Comparison of ENCODE assay signal across 8 cellular contexts in the genomic region with DNA sequence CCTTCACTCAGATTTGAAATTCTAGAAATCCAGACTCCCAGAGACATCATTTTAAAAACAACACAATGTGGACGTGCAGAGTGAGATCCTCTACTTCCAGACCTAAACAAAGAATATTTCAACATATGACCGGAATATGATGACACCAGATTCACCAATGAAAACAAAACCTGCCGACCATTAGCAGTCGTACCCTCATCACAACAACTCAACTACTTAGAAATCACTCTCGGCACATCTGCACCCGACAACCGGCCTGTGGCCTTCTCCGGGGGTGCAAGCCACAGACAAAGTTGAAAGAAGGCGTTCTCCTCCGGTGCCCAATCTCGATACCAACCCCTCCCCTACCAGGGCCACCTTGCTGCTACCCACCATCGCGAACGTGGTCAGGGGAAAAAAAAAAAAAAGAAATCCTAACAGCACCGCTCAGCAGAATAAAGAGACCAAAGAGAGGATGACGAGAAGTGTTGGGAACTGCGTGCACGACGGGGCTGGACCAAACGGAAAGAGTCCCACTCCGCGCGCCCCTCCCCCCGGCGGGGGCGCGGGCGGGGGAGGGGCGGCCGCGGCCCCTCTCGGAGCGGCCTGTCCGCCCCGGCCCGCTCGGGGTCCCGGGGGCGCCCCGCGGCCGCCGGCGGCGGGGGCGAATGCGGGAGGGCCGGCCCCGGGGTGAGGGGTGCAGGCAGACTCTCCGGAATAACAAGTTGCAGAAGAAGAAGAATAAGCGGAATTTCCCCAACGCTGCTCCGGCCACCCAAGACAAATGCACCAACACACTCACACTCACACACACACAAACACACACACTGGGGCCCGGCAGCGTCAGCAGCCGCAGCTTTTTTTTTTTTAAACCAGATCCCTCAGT. TPM values are rescaled to one million over a fixed set of nuclear protein-coding genes. Genes with fewer than 3 reads are reported as not detected.
DNase-seq lines count a peak whose midpoint lies in the region; ATAC-seq, FAIRE-seq and TF ChIP-seq lines count a peak whose summit lies in the region.

No MANE protein-coding gene starts in this region.

- intact Hi-C loops in head of caudate nucleus (cut with DNase I) = no loop called here
- intact Hi-C loops in ovary (cut with DNase I) = loop anchor here in 1 of 4 donors (10.0 kb wide), 1 partner anchor 115 kb away; no protein-coding TSS in a partner anchor

- peak overlapping the region; percentile 50 for H3K4me3 ChIP-seq in ovary
- H3K4me3 ChIP-seq in upper lobe of left lung = peak overlapping the region; percentile 72 to 96 (median 94)

- peak in 1 of 2 donors; percentile 14 for ATAC-seq in upper lobe of left lung (ENCODE audit: low FRiP score in 2 of 2)

- H3K27me3 ChIP-seq in ovary = no peaks in the 10 kb centered on the region
- H3K27me3 ChIP-seq in upper lobe of left lung = no peaks in the 10 kb centered on the region

- no peak for TF ChIP-seq CTCF in ovary (IDR thresholded peaks at IDR 0.05)
- TF ChIP-seq CTCF in upper lobe of left lung (IDR thresholded peaks at IDR 0.05) = no peak

- TF ChIP-seq EP300 in ovary (IDR thresholded peaks at IDR 0.05) (no peak), upper lobe of left lung (IDR thresholded peaks at IDR 0.05) (no peak)

- H3K9me3 ChIP-seq in ovary (no peaks in the 10 kb centered on the region), upper lobe of left lung (no peaks in the 10 kb centered on the region)

- H3K27ac ChIP-seq in ovary (peak overlapping the region; percentile 93 to 96), upper lobe of left lung (peak overlapping the region; percentile 92 to 98 (median 93))

- no peak for DNase-seq in GM12891 (ENCODE audit: insufficient read length, low spot score)
- peak; percentile 14 for DNase-seq in HPDE6-E6E7 (ENCODE audit: extremely low spot score)
- peak; percentile 9 to 38 for DNase-seq in SHP77 (lab: John Stamatoyannopoulos, UW)
- peak; percentile 51 for DNase-seq in activated naive CD4-positive, alpha-beta T cell treated with anti-CD3 and anti-CD28 coated beads, Interleukin-2, amount 50 U/mL, for 16 hours
- DNase-seq in head of caudate nucleus = peak in 39 of 42 donors; percentile 21 to 76 (median 43)
- DNase-seq in ovary = peak; percentile 69 to 76 (median 70)
- peak; percentile 56 to 87 for DNase-seq in upper lobe of left lung
- no peak for DNase-seq in NCI-H1048 (lab: John Stamatoyannopoulos, UW)

- H3K4me1 ChIP-seq in ovary (ENCODE audit: insufficient read depth) (no peaks in the 10 kb centered on the region), upper lobe of left lung (peaks cover 36 to 51% (median 45%) of the 10 kb centered on the region in 4 donors)

- FAIRE-seq in GM12891 (lab: Jason Lieb, UNC) = peak; percentile 94

- TF ChIP-seq POLR2A in GM12891 (IDR thresholded peaks at IDR 0.05; ENCODE audit: low read depth, low read length) (no peak), ovary (IDR thresholded peaks at IDR 0.05) (peak; percentile 32), upper lobe of left lung (IDR thresholded peaks at IDR 0.05) (peak in 3 of 4 donors; percentile 4 to 30 (median 24))

- no peaks in the 10 kb centered on the region for H3K36me3 ChIP-seq in ovary
- no peaks in the 10 kb centered on the region for H3K36me3 ChIP-seq in upper lobe of left lung

- 0% methylated on average over 44 to 56 of the region's 56 CpGs for WGBS in ovary, 3 donors
- WGBS in upper lobe of left lung, 2 donors = 0 to 1% methylated on average over 48 to 55 of the region's 56 CpGs

TF ChIP-seq in GM12891, 5 proteins besides CTCF, POLR2A, EP300 and RAD21:
- TF ChIP-seq POU2F2 (IDR thresholded peaks at IDR 0.05; ENCODE audit: low read depth, low read length) = no peak
- no peak for TF ChIP-seq POLR2AphosphoS5 (IDR thresholded peaks at IDR 0.05; ENCODE audit: low read depth, low read length)
- TF ChIP-seq SPI1 (IDR thresholded peaks at IDR 0.05; ENCODE audit: low read depth, low read length) = no peak
- TF ChIP-seq TAF1 (IDR thresholded peaks at IDR 0.05; ENCODE audit: low read depth, low read length) = 0 out of 2 replicates have a peak, but pooled peaks have one; percentile 10
- TF ChIP-seq PAX5 (IDR thresholded peaks at IDR 0.05; ENCODE audit: insufficient read depth, low read length, severe bottlenecking) = no peak

RNA-seq across cellular contexts. Expression of a gene that starts 1.7 kb away (rescaled TPM):
- polyA plus RNA-seq in GM12891 (2012; ENCODE audit: low read depth, missing spikeins) = 23.7 TPM
- total RNA-seq in ovary = 10 to 100 TPM; 20.6 to 76.0 (median 60.7) TPM
- polyA plus RNA-seq in ovary = 10 to 100 TPM; 29.0 to 42.9 TPM
- 10 to 100 TPM; 21.1 to 99.5 (median 52.2) TPM for total RNA-seq in upper lobe of left lung

Comparison
In these comparisons a context has a peak if more than half of its experiments do, and no peak if none do; other contexts are left out.
1. DNase-seq: peak in HPDE6-E6E7 (single experiment), SHP77 (2 of 2), activated naive CD4-positive, alpha-beta T cell treated with anti-CD3 and anti-CD28 coated beads, Interleukin-2, amount 50 U/mL, for 16 hours (single experiment), head of caudate nucleus (39 of 42), ovary (5 of 5) and upper lobe of left lung (2 of 2); none in GM12891 (single experiment) and NCI-H1048 (single experiment).